Comparison of ENCODE assay signal across 28 cellular contexts in the genomic region with DNA sequence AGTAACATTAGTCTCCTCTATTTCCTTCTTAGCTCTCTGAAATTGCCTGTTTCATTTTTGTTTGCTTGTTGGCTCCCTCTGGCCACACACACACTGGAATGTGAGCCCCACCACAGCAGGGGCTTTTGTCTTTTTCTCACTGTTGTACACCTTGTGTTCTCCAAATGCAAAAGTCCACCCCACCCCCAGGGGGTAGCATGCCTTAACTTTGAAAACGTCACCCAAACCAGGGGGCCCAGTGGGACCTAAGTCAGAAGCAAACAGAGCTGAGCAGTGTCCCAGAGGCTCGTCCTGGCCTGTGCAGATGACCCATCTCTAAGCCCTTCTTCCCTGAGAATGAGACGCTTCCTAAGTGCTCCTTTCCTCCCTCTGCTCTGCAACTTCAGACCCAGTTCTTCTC.
"Had no signal": no experiment of that assay in that cellular context is flagged by ENCODE, and none has a peak within 500 bp of the region (broad histone marks: within the 10 kb centered on the region; RNA-seq: fewer than 3 reads in every experiment).

No MANE protein-coding gene starts in this region.

- H3K4me3 Mint-ChIP-seq: immature natural killer cell; mesothelial cell of epicardium; naive B cell; natural killer cell; nephron progenitor cell; stimulated activated naive B cell treated with anti-CD40 and anti-IgM and Interleukin-4, amounts not matched to agents 10 μg/mL and 1 μg/mL and 100 μg/mL, for 72 hours had no signal

- H3K9me3 Mint-ChIP-seq: immature natural killer cell; mesothelial cell of epicardium; natural killer cell; nephron progenitor cell; stimulated activated naive B cell treated with anti-CD40 and anti-IgM and Interleukin-4, amounts not matched to agents 10 μg/mL and 1 μg/mL and 100 μg/mL, for 72 hours had no signal

- H3K4me3 ChIP-seq: left lung, lung, ovary, prostate gland, skin epidermis, suprapubic skin, thoracic aorta, tibial artery, uterus had no signal

- H3K36me3 Mint-ChIP-seq: mesothelial cell of epicardium, naive B cell, natural killer cell had no signal

- H3K4me1 Mint-ChIP-seq: immature natural killer cell, mesothelial cell of epicardium had no signal

- H3K36me3 ChIP-seq: left lung, ovary, prostate gland, suprapubic skin, thoracic aorta, tibial artery, uterus had no signal

- H3K27me3 ChIP-seq: left lung, ovary, suprapubic skin, uterus had no signal

- H3K9me3 ChIP-seq: left lung, ovary, prostate gland, suprapubic skin, thoracic aorta, tibial artery, uterus had no signal

- DNase-seq: hypothalamus; immature natural killer cell; kidney; left colon; left lung; mesendoderm; naive B cell; natural killer cell; nephron progenitor cell; ovary; retina; right cardiac atrium; stimulated activated CD4-positive, alpha-beta T cell treated with anti-CD3 and anti-CD28 coated beads, Interleukin-12 subunit alpha, Interleukin-12 subunit beta, amount 100 ng/mL, for 4 hours; stimulated activated CD4-positive, alpha-beta T cell treated with anti-CD3 and anti-CD28 coated beads, Interleukin-15, amount 100 ng/mL, for 24 hours; stimulated activated CD4-positive, alpha-beta T cell treated with anti-CD3 and anti-CD28 coated beads, Interleukin-2, amount 100 ng/mL, for 24 hours; stimulated activated CD4-positive, alpha-beta T cell treated with anti-CD3 and anti-CD28 coated beads, Interleukin-4, amount 100 ng/mL, for 1 hour; stimulated activated naive B cell treated with anti-CD40 and anti-IgM and Interleukin-4, amounts not matched to agents 10 μg/mL and 1 μg/mL and 100 μg/mL, for 72 hours; stimulated activated naive CD8-positive, alpha-beta T cell treated with anti-CD3 and anti-CD28 coated beads, Interleukin-15, Interleukin-2, amounts not matched to agents 100 U/mL and 50 U/mL, for 24 hours; tibial artery; trophoblast cell; uterus had no signal

- H3K27ac ChIP-seq: left lung, ovary, prostate gland, skin epidermis, suprapubic skin, thoracic aorta, tibial artery, uterus had no signal

- H3K27ac Mint-ChIP-seq: mesothelial cell of epicardium; nephron progenitor cell; stimulated activated naive B cell treated with anti-CD40 and anti-IgM and Interleukin-4, amounts not matched to agents 10 μg/mL and 1 μg/mL and 100 μg/mL, for 72 hours had no signal

- ATAC-seq: left colon; left lung; natural killer cell; right cardiac atrium; sciatic nerve; stimulated activated naive B cell treated with anti-CD40 and anti-IgM and Interleukin-4, amounts not matched to agents 10 μg/mL and 1 μg/mL and 100 μg/mL, for 72 hours; stimulated activated naive CD8-positive, alpha-beta T cell treated with anti-CD3 and anti-CD28 coated beads, Interleukin-15, Interleukin-2, amounts not matched to agents 100 U/mL and 50 U/mL, for 24 hours had no signal

- H3K4me1 ChIP-seq: left lung, prostate gland, suprapubic skin, tibial artery, uterus had no signal
